Comparison of ENCODE assay signal across 1 cellular context in genomic region chr18:22176622-22177495, GRCh38.
TF ChIP-seq lines count a peak whose summit lies in the region.

No MANE protein-coding gene starts in this region.

TF ChIP-seq in WTC11, 78 proteins besides CTCF, POLR2A, EP300 and RAD21 (continued from another document):
- TF ChIP-seq ZNF281 (CRISPR knock-in tag; IDR thresholded peaks at IDR 0.05) (no peak), E2F5 (CRISPR knock-in tag; IDR thresholded peaks at IDR 0.05) (no peak), ETV6 (CRISPR knock-in tag; IDR thresholded peaks at IDR 0.05) (no peak), ZNF416 (CRISPR knock-in tag; IDR thresholded peaks at IDR 0.05) (no peak), ZNF671 (CRISPR knock-in tag; IDR thresholded peaks at IDR 0.05) (no peak), TEAD1 (CRISPR knock-in tag; IDR thresholded peaks at IDR 0.05) (no peak), ZNF532 (CRISPR knock-in tag; IDR thresholded peaks at IDR 0.05; ENCODE audit: borderline replicate concordance) (no peak), PRRX2 (CRISPR knock-in tag; IDR thresholded peaks at IDR 0.05) (no peak), RORB (CRISPR knock-in tag; IDR thresholded peaks at IDR 0.05) (no peak), CBFB (CRISPR knock-in tag; IDR thresholded peaks at IDR 0.05; ENCODE audit: low read depth) (no peak), ZNF263 (CRISPR knock-in tag; IDR thresholded peaks at IDR 0.05; ENCODE audit: low read depth) (no peak), GRHL2 (CRISPR knock-in tag; IDR thresholded peaks at IDR 0.05; ENCODE audit: insufficient replicate concordance, severe bottlenecking) (no peak)
